In the genomic region with DNA sequence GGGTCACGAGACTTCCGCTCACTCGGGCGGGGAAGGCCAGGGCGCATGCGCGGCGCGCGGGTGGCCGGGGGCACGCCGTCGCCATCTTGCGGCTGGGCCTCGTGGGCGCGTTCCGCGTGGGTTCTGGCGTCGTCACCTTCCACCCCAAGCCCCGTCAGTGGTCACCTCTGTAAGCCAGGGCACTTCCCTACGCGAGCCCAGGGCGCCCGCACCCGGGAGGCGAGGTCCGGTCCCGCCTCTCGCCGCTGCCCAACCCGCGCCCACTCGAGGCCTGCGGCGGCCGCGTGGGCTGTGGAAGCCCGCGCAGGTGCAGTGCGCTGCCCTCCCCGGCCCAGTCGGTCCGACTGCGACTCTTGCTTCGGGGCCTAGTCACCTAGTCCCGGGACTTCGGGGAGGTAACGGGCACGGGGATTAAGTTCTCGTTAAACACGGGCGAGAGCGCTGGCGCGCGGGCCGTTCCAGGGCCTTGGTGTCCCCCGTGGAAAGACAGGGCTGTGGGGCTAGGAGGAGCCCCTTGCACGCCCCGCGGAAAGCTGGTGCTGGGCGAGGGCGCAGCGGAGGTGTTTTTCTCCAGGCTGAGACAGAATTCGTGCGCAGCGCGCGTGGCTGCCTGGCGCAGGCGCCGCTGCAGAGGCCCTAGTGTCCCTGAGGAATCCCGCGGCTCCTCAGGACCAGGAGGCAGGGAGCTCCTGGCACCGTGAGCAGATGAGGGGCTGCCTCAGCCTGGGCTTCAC, we compare ENCODE assay signal across 1 cellular context.
TF ChIP-seq lines count a peak whose summit lies in the region.

No MANE protein-coding gene starts in this region.

TF ChIP-seq in HepG2, 621 proteins besides CTCF, POLR2A, EP300 and RAD21 (continued from another document and continues in another):
- TF ChIP-seq, protein P1, sequence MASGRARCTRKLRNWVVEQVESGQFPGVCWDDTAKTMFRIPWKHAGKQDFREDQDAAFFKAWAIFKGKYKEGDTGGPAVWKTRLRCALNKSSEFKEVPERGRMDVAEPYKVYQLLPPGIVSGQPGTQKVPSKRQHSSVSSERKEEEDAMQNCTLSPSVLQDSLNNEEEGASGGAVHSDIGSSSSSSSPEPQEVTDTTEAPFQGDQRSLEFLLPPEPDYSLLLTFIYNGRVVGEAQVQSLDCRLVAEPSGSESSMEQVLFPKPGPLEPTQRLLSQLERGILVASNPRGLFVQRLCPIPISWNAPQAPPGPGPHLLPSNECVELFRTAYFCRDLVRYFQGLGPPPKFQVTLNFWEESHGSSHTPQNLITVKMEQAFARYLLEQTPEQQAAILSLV (CRISPR knock-in tag; IDR thresholded peaks at IDR 0.05; ENCODE audit: borderline replicate concordance), result peak; percentile 98
- TF ChIP-seq RARA (CRISPR knock-in tag; IDR thresholded peaks at IDR 0.05) (peak; percentile 54), NFATC3 (CRISPR knock-in tag; IDR thresholded peaks at IDR 0.05) (peak; percentile 78; the same call in 1 of the 2 replicates), ARNT2 (CRISPR knock-in tag; IDR thresholded peaks at IDR 0.05; ENCODE audit: low read depth) (peak; percentile 96), ZFP82 (CRISPR knock-in tag; IDR thresholded peaks at IDR 0.05; ENCODE audit: borderline replicate concordance) (0 out of 2 replicates have a peak, but pooled peaks have one; percentile 91), ZNF564 (CRISPR knock-in tag; IDR thresholded peaks at IDR 0.05) (peak; percentile 85; the same call in 1 of the 2 replicates)
- TF ChIP-seq, protein P2, sequence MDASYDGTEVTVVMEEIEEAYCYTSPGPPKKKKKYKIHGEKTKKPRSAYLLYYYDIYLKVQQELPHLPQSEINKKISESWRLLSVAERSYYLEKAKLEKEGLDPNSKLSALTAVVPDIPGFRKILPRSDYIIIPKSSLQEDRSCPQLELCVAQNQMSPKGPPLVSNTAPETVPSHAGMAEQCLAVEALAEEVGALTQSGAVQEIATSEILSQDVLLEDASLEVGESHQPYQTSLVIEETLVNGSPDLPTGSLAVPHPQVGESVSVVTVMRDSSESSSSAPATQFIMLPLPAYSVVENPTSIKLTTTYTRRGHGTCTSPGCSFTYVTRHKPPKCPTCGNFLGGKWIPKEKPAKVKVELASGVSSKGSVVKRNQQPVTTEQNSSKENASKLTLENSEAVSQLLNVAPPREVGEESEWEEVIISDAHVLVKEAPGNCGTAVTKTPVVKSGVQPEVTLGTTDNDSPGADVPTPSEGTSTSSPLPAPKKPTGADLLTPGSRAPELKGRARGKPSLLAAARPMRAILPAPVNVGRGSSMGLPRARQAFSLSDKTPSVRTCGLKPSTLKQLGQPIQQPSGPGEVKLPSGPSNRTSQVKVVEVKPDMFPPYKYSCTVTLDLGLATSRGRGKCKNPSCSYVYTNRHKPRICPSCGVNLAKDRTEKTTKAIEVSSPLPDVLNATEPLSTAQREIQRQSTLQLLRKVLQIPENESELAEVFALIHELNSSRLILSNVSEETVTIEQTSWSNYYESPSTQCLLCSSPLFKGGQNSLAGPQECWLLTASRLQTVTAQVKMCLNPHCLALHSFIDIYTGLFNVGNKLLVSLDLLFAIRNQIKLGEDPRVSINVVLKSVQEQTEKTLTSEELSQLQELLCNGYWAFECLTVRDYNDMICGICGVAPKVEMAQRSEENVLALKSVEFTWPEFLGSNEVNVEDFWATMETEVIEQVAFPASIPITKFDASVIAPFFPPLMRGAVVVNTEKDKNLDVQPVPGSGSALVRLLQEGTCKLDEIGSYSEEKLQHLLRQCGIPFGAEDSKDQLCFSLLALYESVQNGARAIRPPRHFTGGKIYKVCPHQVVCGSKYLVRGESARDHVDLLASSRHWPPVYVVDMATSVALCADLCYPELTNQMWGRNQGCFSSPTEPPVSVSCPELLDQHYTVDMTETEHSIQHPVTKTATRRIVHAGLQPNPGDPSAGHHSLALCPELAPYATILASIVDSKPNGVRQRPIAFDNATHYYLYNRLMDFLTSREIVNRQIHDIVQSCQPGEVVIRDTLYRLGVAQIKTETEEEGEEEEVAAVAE (CRISPR knock-in tag; IDR thresholded peaks at IDR 0.05; ENCODE audit: borderline replicate concordance), result 0 out of 2 replicates have a peak, but pooled peaks have one; percentile 15
- TF ChIP-seq, protein P3, sequence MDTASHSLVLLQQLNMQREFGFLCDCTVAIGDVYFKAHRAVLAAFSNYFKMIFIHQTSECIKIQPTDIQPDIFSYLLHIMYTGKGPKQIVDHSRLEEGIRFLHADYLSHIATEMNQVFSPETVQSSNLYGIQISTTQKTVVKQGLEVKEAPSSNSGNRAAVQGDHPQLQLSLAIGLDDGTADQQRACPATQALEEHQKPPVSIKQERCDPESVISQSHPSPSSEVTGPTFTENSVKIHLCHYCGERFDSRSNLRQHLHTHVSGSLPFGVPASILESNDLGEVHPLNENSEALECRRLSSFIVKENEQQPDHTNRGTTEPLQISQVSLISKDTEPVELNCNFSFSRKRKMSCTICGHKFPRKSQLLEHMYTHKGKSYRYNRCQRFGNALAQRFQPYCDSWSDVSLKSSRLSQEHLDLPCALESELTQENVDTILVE (CRISPR knock-in tag; IDR thresholded peaks at IDR 0.05), result no peak; the same call in 1 of the 2 replicates
- TF ChIP-seq, protein P4, sequence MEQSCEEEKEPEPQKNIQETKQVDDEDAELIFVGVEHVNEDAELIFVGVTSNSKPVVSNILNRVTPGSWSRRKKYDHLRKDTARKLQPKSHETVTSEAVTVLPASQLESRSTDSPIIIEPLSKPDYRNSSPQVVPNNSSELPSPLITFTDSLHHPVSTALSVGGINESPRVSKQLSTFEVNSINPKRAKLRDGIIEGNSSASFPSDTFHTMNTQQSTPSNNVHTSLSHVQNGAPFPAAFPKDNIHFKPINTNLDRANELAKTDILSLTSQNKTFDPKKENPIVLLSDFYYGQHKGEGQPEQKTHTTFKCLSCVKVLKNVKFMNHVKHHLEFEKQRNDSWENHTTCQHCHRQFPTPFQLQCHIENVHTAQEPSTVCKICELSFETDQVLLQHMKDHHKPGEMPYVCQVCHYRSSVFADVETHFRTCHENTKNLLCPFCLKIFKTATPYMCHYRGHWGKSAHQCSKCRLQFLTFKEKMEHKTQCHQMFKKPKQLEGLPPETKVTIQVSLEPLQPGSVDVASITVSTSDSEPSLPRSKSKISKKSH (CRISPR knock-in tag; IDR thresholded peaks at IDR 0.05; ENCODE audit: borderline replicate concordance), result peak; percentile 96
- TF ChIP-seq, protein P5, sequence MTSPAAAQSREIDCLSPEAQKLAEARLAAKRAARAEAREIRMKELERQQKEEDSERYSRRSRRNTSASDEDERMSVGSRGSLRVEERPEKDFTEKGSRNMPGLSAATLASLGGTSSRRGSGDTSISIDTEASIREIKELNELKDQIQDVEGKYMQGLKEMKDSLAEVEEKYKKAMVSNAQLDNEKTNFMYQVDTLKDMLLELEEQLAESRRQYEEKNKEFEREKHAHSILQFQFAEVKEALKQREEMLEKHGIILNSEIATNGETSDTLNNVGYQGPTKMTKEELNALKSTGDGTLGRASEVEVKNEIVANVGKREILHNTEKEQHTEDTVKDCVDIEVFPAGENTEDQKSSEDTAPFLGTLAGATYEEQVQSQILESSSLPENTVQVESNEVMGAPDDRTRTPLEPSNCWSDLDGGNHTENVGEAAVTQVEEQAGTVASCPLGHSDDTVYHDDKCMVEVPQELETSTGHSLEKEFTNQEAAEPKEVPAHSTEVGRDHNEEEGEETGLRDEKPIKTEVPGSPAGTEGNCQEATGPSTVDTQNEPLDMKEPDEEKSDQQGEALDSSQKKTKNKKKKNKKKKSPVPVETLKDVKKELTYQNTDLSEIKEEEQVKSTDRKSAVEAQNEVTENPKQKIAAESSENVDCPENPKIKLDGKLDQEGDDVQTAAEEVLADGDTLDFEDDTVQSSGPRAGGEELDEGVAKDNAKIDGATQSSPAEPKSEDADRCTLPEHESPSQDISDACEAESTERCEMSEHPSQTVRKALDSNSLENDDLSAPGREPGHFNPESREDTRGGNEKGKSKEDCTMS (CRISPR knock-in tag; conservative IDR thresholded peaks at IDR 0.05), result no peak
- TF ChIP-seq, protein P6, sequence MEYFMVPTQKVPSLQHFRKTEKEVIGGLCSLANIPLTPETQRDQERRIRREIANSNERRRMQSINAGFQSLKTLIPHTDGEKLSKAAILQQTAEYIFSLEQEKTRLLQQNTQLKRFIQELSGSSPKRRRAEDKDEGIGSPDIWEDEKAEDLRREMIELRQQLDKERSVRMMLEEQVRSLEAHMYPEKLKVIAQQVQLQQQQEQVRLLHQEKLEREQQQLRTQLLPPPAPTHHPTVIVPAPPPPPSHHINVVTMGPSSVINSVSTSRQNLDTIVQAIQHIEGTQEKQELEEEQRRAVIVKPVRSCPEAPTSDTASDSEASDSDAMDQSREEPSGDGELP (IDR thresholded peaks at IDR 0.05; ENCODE audit: borderline replicate concordance, low read depth), result peak; percentile 9; the same call in 1 of the 2 replicates
- TF ChIP-seq, protein P7, sequence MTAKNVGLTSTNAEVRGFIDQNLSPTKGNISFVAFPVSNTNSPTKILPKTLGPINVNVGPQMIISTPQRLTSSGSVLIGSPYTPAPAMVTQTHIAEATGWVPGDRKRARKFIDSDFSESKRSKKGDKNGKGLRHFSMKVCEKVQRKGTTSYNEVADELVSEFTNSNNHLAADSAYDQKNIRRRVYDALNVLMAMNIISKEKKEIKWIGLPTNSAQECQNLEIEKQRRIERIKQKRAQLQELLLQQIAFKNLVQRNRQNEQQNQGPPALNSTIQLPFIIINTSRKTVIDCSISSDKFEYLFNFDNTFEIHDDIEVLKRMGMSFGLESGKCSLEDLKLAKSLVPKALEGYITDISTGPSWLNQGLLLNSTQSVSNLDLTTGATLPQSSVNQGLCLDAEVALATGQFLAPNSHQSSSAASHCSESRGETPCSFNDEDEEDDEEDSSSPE (CRISPR knock-in tag; IDR thresholded peaks at IDR 0.05), result peak; percentile 96
- TF ChIP-seq, protein P8, sequence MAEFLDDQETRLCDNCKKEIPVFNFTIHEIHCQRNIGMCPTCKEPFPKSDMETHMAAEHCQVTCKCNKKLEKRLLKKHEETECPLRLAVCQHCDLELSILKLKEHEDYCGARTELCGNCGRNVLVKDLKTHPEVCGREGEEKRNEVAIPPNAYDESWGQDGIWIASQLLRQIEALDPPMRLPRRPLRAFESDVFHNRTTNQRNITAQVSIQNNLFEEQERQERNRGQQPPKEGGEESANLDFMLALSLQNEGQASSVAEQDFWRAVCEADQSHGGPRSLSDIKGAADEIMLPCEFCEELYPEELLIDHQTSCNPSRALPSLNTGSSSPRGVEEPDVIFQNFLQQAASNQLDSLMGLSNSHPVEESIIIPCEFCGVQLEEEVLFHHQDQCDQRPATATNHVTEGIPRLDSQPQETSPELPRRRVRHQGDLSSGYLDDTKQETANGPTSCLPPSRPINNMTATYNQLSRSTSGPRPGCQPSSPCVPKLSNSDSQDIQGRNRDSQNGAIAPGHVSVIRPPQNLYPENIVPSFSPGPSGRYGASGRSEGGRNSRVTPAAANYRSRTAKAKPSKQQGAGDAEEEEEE (CRISPR knock-in tag; IDR thresholded peaks at IDR 0.05; ENCODE audit: borderline replicate concordance), result no peak
- TF ChIP-seq, protein P9, sequence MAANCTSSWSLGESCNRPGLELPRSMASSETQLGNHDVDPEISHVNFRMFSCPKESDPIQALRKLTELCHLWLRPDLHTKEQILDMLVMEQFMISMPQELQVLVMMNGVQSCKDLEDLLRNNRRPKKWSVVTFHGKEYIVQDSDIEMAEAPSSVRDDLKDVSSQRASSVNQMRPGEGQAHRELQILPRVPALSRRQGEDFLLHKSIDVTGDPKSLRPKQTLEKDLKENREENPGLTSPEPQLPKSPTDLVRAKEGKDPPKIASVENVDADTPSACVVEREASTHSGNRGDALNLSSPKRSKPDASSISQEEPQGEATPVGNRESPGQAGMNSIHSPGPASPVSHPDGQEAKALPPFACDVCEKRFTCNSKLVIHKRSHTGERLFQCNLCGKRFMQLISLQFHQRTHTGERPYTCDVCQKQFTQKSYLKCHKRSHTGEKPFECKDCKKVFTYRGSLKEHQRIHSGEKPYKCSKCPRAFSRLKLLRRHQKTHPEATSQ (CRISPR knock-in tag; IDR thresholded peaks at IDR 0.05; ENCODE audit: borderline replicate concordance), result 0 out of 2 replicates have a peak, but pooled peaks have one; percentile 13
- TF ChIP-seq, protein P10, sequence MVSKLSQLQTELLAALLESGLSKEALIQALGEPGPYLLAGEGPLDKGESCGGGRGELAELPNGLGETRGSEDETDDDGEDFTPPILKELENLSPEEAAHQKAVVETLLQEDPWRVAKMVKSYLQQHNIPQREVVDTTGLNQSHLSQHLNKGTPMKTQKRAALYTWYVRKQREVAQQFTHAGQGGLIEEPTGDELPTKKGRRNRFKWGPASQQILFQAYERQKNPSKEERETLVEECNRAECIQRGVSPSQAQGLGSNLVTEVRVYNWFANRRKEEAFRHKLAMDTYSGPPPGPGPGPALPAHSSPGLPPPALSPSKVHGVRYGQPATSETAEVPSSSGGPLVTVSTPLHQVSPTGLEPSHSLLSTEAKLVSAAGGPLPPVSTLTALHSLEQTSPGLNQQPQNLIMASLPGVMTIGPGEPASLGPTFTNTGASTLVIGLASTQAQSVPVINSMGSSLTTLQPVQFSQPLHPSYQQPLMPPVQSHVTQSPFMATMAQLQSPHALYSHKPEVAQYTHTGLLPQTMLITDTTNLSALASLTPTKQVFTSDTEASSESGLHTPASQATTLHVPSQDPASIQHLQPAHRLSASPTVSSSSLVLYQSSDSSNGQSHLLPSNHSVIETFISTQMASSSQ (IDR thresholded peaks at IDR 0.05; ENCODE audit: low read depth), result no peak
- TF ChIP-seq, protein P10 (CRISPR knock-in tag; IDR thresholded peaks at IDR 0.05; ENCODE audit: borderline replicate concordance), result peak; percentile 82
- TF ChIP-seq, protein P11, sequence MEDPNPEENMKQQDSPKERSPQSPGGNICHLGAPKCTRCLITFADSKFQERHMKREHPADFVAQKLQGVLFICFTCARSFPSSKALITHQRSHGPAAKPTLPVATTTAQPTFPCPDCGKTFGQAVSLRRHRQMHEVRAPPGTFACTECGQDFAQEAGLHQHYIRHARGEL (CRISPR knock-in tag; IDR thresholded peaks at IDR 0.05), result peak; percentile 87
